Comparison of ENCODE assay signal across 9 cellular contexts in the genomic region with DNA sequence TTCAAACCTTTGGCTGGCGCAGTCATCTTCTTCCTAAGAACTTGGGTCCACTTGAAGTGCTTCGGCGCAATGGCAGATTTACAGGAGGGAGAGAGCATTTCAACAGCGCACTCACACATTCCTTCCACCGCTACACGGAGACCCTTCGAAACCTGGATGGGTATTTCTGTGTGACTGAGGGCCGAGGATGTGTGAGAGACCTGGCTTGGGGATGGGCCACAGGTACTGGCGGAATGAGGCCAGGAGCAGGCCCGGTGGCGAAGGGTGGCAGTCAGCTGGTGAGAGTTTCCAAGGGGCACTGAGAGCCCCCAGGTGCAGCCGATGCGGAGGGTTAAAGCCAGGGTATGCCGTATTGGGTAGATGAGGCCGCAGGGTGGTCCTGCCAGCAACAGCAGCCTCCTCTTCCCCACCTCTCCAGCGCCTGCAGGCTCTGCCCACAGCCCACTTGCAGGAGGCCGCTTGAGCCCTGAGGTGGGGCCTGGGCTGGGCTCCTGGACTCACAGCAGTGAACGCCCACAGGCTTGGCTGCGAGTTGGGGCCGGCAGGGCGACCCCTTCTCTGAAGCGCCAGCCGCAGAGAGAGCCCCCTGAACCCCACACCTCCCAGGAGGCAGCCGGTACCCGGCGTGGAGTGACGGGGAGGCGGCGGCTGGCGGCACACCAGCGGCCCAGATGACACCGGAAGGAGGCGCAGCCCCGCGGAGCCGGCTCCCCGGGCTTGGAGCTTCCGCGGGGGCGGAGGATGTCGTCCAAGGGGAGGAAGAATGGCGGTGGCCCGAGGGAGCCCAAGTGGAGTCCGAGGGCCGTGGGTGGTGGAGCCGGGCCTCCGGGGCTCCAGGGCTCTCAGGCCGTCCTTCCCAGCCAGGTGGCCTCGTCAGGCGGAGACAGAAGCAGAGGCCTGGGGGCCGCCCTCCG.
DNase-seq lines count a peak whose midpoint lies in the region; ATAC-seq and TF ChIP-seq lines count a peak whose summit lies in the region.
"Had no signal": no experiment of that assay in that cellular context is flagged by ENCODE, and none has a peak within 500 bp of the region (broad histone marks: within the 10 kb centered on the region; RNA-seq: fewer than 3 reads in every experiment).

No MANE protein-coding gene starts in this region.

- H3K36me3 ChIP-seq in OCI-LY3 (replicated peaks; ENCODE audit: low read depth, low read length) (no peaks in the 10 kb centered on the region), MM.1S (replicated peaks; ENCODE audit: insufficient read depth, low read length) (no peaks in the 10 kb centered on the region)

- H3K27me3 ChIP-seq in OCI-LY3 (ENCODE audit: low read depth, low read length) (no peaks in the 10 kb centered on the region), MM.1S (replicated peaks; ENCODE audit: insufficient read depth, low read length) (no peaks in the 10 kb centered on the region)

- H3K9ac ChIP-seq in OCI-LY3 (ENCODE audit: low read length) (no peak overlapping the region), MM.1S (ENCODE audit: low read length) (no peak overlapping the region)

- H3K9me2 ChIP-seq in MM.1S (replicated peaks; ENCODE audit: insufficient read depth, low read length), result no peaks in the 10 kb centered on the region

- DNase-seq in EL (peak; percentile 60), Right ventricle myocardium superior (no peak), sciatic nerve (ENCODE audit: low spot score) (no peak), MM.1S (no peak), NCI-H187 treated with DMSO at 0.1 percent for 48 hours (lab: John Stamatoyannopoulos, UW) (no peak), erythroblast (lab: John Stamatoyannopoulos, UW) (no peak)
- no peak for DNase-seq in effector CD4-positive, alpha-beta T cell

- intact Hi-C loops in Right ventricle myocardium superior (cut with DNase I), result no loop called here
- intact Hi-C loops in sciatic nerve (cut with DNase I), result no loop called here

- no peak for TF ChIP-seq POLR2A in erythroblast (IDR thresholded peaks at IDR 0.05; ENCODE audit: low read length)

- ATAC-seq in Right ventricle myocardium superior (ENCODE audit: poor library complexity) (peak; percentile 78), sciatic nerve (peak; percentile 66)

- H3K79me2 ChIP-seq in OCI-LY3 (ENCODE audit: low read length) (no peaks in the 10 kb centered on the region), MM.1S (ENCODE audit: low read length) (no peaks in the 10 kb centered on the region)

- peak overlapping the region; percentile 79 for H3K4me2 ChIP-seq in OCI-LY3 (ENCODE audit: low read length)
- no peak overlapping the region for H3K4me2 ChIP-seq in MM.1S (ENCODE audit: low read depth, low read length)

- TF ChIP-seq CTCF in OCI-LY3 (IDR thresholded peaks at IDR 0.05; ENCODE audit: low read depth, low read length) (no peak), MM.1S (IDR thresholded peaks at IDR 0.05; ENCODE audit: low read length) (no peak)

- peak overlapping the region; percentile 51 for H2AFZ ChIP-seq in OCI-LY3 (ENCODE audit: low read depth, low read length)
- no peak overlapping the region for H2AFZ ChIP-seq in MM.1S (ENCODE audit: low read length)

- H3F3A ChIP-seq in MM.1S (ENCODE audit: insufficient read depth, low read length), result no peaks in the 10 kb centered on the region

- H3K9me3 ChIP-seq in OCI-LY3 (ENCODE audit: insufficient read depth, low read length), result no peaks in the 10 kb centered on the region
- no peaks in the 10 kb centered on the region for H3K9me3 ChIP-seq in MM.1S (replicated peaks; ENCODE audit: insufficient read depth, low read length)

- H3K27ac ChIP-seq in OCI-LY3 (ENCODE audit: low read length) (no peak overlapping the region), MM.1S (ENCODE audit: low read length) (no peak overlapping the region)
- H3K27ac ChIP-seq: HL-60 had no signal

- peaks cover 3% of the 10 kb centered on the region for H3K4me1 ChIP-seq in OCI-LY3 (ENCODE audit: low read length)
- no peaks in the 10 kb centered on the region for H3K4me1 ChIP-seq in MM.1S (ENCODE audit: low read length)

- H4K20me1 ChIP-seq in OCI-LY3 (ENCODE audit: insufficient read depth, low read length) (no peaks in the 10 kb centered on the region), MM.1S (ENCODE audit: insufficient read depth, low read length) (no peaks in the 10 kb centered on the region)

- peak overlapping the region; percentile 64 for H3K4me3 ChIP-seq in OCI-LY3 (ENCODE audit: low read length)
- no peak overlapping the region for H3K4me3 ChIP-seq in MM.1S (ENCODE audit: low read length)
